In the genomic region with DNA sequence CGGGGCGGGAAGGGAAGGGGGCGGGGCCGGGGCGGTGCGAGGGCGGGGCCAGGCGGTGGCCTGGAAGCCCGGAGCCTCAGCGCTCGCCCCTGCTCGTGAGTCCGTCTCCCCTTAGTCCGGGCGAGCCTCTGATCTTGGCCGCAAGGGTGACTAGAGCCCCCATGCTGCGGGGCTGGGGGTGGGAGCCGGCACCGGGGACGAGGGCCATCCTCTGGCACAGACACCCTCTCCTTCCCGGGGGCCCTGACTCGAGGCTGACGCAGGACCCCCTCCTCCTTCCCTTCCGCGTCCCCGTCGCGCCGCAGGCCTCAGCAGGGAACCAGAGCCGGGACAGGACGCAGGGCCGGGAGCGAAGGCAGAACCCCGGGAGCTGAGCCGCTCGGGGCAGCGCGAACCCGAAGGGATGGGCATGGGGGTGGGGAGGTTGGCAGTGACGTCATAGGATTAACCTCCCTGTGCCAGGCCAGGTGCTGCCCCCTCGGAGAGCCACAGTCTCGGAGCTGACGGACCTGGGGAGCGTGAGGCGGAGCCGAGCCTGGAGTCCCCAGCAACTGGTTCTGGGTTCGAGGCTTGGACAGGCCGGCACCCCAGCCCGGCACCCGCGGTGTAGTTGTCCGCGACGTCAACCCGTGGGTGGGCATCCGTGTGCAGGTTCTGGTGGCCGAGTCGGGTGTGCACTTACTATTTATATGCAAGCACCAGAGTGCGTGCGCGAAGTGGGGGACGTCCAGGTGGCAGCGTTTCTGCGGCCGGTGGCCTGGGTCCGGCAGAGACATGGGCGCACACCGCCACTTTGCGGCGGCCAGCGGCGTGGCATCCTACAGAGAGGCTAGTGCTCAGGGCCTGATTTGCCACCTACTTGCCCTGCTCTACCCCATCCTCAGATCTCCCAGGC, we compare ENCODE assay signal across 1 cellular context.
TF ChIP-seq lines count a peak whose summit lies in the region.

No MANE protein-coding gene starts in this region.

TF ChIP-seq in HepG2, 621 proteins besides CTCF, POLR2A, EP300 and RAD21 (continued from another document and continues in another):
- TF ChIP-seq, protein P1, sequence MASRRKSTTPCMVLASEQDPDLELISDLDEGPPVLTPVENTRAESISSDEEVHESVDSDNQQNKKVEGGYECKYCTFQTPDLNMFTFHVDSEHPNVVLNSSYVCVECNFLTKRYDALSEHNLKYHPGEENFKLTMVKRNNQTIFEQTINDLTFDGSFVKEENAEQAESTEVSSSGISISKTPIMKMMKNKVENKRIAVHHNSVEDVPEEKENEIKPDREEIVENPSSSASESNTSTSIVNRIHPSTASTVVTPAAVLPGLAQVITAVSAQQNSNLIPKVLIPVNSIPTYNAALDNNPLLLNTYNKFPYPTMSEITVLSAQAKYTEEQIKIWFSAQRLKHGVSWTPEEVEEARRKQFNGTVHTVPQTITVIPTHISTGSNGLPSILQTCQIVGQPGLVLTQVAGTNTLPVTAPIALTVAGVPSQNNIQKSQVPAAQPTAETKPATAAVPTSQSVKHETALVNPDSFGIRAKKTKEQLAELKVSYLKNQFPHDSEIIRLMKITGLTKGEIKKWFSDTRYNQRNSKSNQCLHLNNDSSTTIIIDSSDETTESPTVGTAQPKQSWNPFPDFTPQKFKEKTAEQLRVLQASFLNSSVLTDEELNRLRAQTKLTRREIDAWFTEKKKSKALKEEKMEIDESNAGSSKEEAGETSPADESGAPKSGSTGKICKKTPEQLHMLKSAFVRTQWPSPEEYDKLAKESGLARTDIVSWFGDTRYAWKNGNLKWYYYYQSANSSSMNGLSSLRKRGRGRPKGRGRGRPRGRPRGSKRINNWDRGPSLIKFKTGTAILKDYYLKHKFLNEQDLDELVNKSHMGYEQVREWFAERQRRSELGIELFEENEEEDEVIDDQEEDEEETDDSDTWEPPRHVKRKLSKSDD (CRISPR knock-in tag; IDR thresholded peaks at IDR 0.05; ENCODE audit: low read depth): peak; percentile 10; the same call in 1 of the 2 replicates
- TF ChIP-seq ZBTB20 (CRISPR knock-in tag; IDR thresholded peaks at IDR 0.05; ENCODE audit: borderline replicate concordance, low read depth): 0 out of 2 replicates have a peak, but pooled peaks have one; percentile 42
- TF ChIP-seq FOXA1 (IDR thresholded peaks at IDR 0.05): no peak
- TF ChIP-seq FOXA1 (CRISPR knock-in tag; IDR thresholded peaks at IDR 0.05): no peak
- TF ChIP-seq, protein P2, sequence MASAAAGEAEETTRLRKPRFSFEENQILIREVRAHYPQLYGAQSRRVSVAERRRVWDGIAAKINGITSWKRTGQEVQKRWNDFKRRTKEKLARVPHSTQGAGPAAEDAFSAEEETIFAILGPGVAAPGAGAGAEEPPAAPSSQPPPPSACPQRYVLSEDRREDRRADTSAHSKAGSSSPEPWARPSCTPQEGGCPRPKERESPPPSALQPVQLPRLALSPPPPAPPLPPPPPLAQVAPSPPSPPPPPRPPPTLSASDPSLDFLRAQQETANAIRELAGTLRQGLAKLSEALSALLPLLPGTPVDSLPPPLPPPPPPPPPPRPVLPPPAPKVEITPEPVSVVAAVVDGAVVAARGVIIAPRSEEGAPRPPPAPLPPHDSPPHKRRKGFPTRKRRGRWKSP (CRISPR knock-in tag; IDR thresholded peaks at IDR 0.05): peak; percentile 55; the same call in 1 of the 2 replicates
- no peak for TF ChIP-seq ZNF883 (CRISPR knock-in tag; IDR thresholded peaks at IDR 0.05; ENCODE audit: not compliant biosample characterization)
- TF ChIP-seq, protein P3, sequence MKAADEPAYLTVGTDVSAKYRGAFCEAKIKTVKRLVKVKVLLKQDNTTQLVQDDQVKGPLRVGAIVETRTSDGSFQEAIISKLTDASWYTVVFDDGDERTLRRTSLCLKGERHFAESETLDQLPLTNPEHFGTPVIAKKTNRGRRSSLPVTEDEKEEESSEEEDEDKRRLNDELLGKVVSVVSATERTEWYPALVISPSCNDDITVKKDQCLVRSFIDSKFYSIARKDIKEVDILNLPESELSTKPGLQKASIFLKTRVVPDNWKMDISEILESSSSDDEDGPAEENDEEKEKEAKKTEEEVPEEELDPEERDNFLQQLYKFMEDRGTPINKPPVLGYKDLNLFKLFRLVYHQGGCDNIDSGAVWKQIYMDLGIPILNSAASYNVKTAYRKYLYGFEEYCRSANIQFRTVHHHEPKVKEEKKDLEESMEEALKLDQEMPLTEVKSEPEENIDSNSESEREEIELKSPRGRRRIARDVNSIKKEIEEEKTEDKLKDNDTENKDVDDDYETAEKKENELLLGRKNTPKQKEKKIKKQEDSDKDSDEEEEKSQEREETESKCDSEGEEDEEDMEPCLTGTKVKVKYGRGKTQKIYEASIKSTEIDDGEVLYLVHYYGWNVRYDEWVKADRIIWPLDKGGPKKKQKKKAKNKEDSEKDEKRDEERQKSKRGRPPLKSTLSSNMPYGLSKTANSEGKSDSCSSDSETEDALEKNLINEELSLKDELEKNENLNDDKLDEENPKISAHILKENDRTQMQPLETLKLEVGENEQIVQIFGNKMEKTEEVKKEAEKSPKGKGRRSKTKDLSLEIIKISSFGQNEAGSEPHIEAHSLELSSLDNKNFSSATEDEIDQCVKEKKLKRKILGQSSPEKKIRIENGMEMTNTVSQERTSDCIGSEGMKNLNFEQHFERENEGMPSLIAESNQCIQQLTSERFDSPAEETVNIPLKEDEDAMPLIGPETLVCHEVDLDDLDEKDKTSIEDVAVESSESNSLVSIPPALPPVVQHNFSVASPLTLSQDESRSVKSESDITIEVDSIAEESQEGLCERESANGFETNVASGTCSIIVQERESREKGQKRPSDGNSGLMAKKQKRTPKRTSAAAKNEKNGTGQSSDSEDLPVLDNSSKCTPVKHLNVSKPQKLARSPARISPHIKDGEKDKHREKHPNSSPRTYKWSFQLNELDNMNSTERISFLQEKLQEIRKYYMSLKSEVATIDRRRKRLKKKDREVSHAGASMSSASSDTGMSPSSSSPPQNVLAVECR (CRISPR knock-in tag; IDR thresholded peaks at IDR 0.05; ENCODE audit: borderline replicate concordance): peak; percentile 78
- TF ChIP-seq, protein P4, sequence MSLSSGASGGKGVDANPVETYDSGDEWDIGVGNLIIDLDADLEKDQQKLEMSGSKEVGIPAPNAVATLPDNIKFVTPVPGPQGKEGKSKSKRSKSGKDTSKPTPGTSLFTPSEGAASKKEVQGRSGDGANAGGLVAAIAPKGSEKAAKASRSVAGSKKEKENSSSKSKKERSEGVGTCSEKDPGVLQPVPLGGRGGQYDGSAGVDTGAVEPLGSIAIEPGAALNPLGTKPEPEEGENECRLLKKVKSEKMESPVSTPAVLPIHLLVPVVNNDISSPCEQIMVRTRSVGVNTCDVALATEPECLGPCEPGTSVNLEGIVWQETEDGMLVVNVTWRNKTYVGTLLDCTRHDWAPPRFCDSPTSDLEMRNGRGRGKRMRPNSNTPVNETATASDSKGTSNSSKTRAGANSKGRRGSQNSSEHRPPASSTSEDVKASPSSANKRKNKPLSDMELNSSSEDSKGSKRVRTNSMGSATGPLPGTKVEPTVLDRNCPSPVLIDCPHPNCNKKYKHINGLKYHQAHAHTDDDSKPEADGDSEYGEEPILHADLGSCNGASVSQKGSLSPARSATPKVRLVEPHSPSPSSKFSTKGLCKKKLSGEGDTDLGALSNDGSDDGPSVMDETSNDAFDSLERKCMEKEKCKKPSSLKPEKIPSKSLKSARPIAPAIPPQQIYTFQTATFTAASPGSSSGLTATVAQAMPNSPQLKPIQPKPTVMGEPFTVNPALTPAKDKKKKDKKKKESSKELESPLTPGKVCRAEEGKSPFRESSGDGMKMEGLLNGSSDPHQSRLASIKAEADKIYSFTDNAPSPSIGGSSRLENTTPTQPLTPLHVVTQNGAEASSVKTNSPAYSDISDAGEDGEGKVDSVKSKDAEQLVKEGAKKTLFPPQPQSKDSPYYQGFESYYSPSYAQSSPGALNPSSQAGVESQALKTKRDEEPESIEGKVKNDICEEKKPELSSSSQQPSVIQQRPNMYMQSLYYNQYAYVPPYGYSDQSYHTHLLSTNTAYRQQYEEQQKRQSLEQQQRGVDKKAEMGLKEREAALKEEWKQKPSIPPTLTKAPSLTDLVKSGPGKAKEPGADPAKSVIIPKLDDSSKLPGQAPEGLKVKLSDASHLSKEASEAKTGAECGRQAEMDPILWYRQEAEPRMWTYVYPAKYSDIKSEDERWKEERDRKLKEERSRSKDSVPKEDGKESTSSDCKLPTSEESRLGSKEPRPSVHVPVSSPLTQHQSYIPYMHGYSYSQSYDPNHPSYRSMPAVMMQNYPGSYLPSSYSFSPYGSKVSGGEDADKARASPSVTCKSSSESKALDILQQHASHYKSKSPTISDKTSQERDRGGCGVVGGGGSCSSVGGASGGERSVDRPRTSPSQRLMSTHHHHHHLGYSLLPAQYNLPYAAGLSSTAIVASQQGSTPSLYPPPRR (CRISPR knock-in tag; IDR thresholded peaks at IDR 0.05; ENCODE audit: borderline replicate concordance): peak; percentile 53; the same call in 1 of the 2 replicates
- TF ChIP-seq NFE2L2 (IDR thresholded peaks at IDR 0.05; ENCODE audit: low read length): no peak
- peak; percentile 49 for TF ChIP-seq ZNF781 (CRISPR knock-in tag; IDR thresholded peaks at IDR 0.05; ENCODE audit: borderline replicate concordance, not compliant biosample characterization)
- TF ChIP-seq HMGA1 (CRISPR knock-in tag; conservative IDR thresholded peaks at IDR 0.05): no peak
- TF ChIP-seq ZNF550 (CRISPR knock-in tag; IDR thresholded peaks at IDR 0.05; ENCODE audit: borderline replicate concordance): peak; percentile 85; the same call in 1 of the 2 replicates
- TF ChIP-seq, protein P5, sequence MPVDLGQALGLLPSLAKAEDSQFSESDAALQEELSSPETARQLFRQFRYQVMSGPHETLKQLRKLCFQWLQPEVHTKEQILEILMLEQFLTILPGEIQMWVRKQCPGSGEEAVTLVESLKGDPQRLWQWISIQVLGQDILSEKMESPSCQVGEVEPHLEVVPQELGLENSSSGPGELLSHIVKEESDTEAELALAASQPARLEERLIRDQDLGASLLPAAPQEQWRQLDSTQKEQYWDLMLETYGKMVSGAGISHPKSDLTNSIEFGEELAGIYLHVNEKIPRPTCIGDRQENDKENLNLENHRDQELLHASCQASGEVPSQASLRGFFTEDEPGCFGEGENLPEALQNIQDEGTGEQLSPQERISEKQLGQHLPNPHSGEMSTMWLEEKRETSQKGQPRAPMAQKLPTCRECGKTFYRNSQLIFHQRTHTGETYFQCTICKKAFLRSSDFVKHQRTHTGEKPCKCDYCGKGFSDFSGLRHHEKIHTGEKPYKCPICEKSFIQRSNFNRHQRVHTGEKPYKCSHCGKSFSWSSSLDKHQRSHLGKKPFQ (CRISPR knock-in tag; IDR thresholded peaks at IDR 0.05; ENCODE audit: insufficient replicate concordance): no peak
- TF ChIP-seq, protein P6, sequence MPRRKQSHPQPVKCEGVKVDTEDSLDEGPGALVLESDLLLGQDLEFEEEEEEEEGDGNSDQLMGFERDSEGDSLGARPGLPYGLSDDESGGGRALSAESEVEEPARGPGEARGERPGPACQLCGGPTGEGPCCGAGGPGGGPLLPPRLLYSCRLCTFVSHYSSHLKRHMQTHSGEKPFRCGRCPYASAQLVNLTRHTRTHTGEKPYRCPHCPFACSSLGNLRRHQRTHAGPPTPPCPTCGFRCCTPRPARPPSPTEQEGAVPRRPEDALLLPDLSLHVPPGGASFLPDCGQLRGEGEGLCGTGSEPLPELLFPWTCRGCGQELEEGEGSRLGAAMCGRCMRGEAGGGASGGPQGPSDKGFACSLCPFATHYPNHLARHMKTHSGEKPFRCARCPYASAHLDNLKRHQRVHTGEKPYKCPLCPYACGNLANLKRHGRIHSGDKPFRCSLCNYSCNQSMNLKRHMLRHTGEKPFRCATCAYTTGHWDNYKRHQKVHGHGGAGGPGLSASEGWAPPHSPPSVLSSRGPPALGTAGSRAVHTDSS (CRISPR knock-in tag; conservative IDR thresholded peaks at IDR 0.05): no peak
- no peak; the same call in 1 of the 2 replicates for TF ChIP-seq NR1H2 (CRISPR knock-in tag; IDR thresholded peaks at IDR 0.05; ENCODE audit: borderline replicate concordance, low read depth)
- TF ChIP-seq, protein P7, sequence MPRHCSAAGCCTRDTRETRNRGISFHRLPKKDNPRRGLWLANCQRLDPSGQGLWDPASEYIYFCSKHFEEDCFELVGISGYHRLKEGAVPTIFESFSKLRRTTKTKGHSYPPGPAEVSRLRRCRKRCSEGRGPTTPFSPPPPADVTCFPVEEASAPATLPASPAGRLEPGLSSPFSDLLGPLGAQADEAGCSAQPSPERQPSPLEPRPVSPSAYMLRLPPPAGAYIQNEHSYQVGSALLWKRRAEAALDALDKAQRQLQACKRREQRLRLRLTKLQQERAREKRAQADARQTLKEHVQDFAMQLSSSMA (CRISPR knock-in tag; IDR thresholded peaks at IDR 0.05): 0 out of 2 replicates have a peak, but pooled peaks have one; percentile 54
- TF ChIP-seq ERF (CRISPR knock-in tag; IDR thresholded peaks at IDR 0.05): no peak
- peak; percentile 54; the same call in 1 of the 2 replicates for TF ChIP-seq ZNF205 (CRISPR knock-in tag; IDR thresholded peaks at IDR 0.05)
- TF ChIP-seq ZFP37 (CRISPR knock-in tag; IDR thresholded peaks at IDR 0.05; ENCODE audit: borderline replicate concordance): peak; percentile 5; the same call in 1 of the 2 replicates
- TF ChIP-seq PRMT3 (CRISPR knock-in tag; IDR thresholded peaks at IDR 0.05; ENCODE audit: borderline replicate concordance, low read depth): no peak
- no peak for TF ChIP-seq ZKSCAN1 (IDR thresholded peaks at IDR 0.05; ENCODE audit: low read length)
- TF ChIP-seq SRSF9 (IDR thresholded peaks at IDR 0.05; ENCODE audit: borderline replicate concordance, insufficient read depth, low read depth, low read length, poor library complexity, severe bottlenecking): no peak
- TF ChIP-seq, protein P8, sequence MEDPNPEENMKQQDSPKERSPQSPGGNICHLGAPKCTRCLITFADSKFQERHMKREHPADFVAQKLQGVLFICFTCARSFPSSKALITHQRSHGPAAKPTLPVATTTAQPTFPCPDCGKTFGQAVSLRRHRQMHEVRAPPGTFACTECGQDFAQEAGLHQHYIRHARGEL (CRISPR knock-in tag; IDR thresholded peaks at IDR 0.05): no peak
- 0 out of 2 replicates have a peak, but pooled peaks have one; percentile 73 for TF ChIP-seq MTF2 (CRISPR knock-in tag; IDR thresholded peaks at IDR 0.05; ENCODE audit: borderline replicate concordance)
- TF ChIP-seq ARHGAP35 (CRISPR knock-in tag; IDR thresholded peaks at IDR 0.05; ENCODE audit: borderline replicate concordance): 0 out of 2 replicates have a peak, but pooled peaks have one; percentile 36
- TF ChIP-seq, protein P9, sequence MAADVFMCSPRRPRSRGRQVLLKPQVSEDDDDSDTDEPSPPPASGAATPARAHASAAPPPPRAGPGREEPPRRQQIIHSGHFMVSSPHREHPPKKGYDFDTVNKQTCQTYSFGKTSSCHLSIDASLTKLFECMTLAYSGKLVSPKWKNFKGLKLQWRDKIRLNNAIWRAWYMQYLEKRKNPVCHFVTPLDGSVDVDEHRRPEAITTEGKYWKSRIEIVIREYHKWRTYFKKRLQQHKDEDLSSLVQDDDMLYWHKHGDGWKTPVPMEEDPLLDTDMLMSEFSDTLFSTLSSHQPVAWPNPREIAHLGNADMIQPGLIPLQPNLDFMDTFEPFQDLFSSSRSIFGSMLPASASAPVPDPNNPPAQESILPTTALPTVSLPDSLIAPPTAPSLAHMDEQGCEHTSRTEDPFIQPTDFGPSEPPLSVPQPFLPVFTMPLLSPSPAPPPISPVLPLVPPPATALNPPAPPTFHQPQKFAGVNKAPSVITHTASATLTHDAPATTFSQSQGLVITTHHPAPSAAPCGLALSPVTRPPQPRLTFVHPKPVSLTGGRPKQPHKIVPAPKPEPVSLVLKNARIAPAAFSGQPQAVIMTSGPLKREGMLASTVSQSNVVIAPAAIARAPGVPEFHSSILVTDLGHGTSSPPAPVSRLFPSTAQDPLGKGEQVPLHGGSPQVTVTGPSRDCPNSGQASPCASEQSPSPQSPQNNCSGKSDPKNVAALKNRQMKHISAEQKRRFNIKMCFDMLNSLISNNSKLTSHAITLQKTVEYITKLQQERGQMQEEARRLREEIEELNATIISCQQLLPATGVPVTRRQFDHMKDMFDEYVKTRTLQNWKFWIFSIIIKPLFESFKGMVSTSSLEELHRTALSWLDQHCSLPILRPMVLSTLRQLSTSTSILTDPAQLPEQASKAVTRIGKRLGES (CRISPR knock-in tag; IDR thresholded peaks at IDR 0.05; ENCODE audit: borderline replicate concordance): no peak
